Comparison of ENCODE assay signal across 9 cellular contexts in genomic region chr12:124422142-124422569, GRCh38.
DNase-seq lines count a peak whose midpoint lies in the region; ATAC-seq and TF ChIP-seq lines count a peak whose summit lies in the region.
"Had no signal": no experiment of that assay in that cellular context is flagged by ENCODE, and none has a peak within 500 bp of the region (broad histone marks: within the 10 kb centered on the region; RNA-seq: fewer than 3 reads in every experiment).

No MANE protein-coding gene starts in this region.

- TF ChIP-seq CTCF in HEK293 (tag by site-specific recombination; IDR thresholded peaks at IDR 0.05): no peak

- no peaks in the 10 kb centered on the region for H3K4me1 Mint-ChIP-seq in activated CD4-positive, alpha-beta memory T cell treated with anti-CD3 and anti-CD28 coated beads, Interleukin-2, amount 10 ng/mL, durations not matched to agents 7 days and 5 days

- POLR2A ChIA-PET in HEK293 (lab: Yijun Ruan, JAX): interaction anchor here (0.6 to 1.0 kb wide), 3 partner anchors 16 to 1039 kb away, joined by 3 to 6 read pairs (median 3); partner anchors contain the start of gene KMT5A
- POLR2A ChIA-PET in activated CD4-positive, alpha-beta memory T cell treated with anti-CD3 and anti-CD28 coated beads, Interleukin-2, amount 10 ng/mL, durations not matched to agents 7 days and 5 days (lab: Charles Lee): no interaction called here

- peaks cover 0 to 60% of the 10 kb centered on the region in 2 experiments; a peak in 2 of 3 replicates for H3K36me3 ChIP-seq in HEK293 (ENCODE audit: control insufficient read depth in 2 of 2, insufficient read depth in 1 of 2, low read length in 2 of 2)
- H3K36me3 ChIP-seq in SJSA1: peaks cover 90% of the 10 kb centered on the region
- peaks cover 0 to 67% (median 56%) of the 10 kb centered on the region in 5 donors for H3K36me3 ChIP-seq in subcutaneous abdominal adipose tissue (ENCODE audit: control insufficient read depth in 5 of 5, insufficient read depth in 5 of 5, low read length in 5 of 5)

- H3K4me1 ChIP-seq in HEK293 (ENCODE audit: control insufficient read depth, insufficient read depth, low read length) (peaks cover 15% of the 10 kb centered on the region), SJSA1 (replicated peaks) (peaks cover 37% of the 10 kb centered on the region), right cardiac atrium (ENCODE audit: control insufficient read depth, insufficient read depth, low read length) (peaks cover 14% of the 10 kb centered on the region), subcutaneous abdominal adipose tissue (ENCODE audit: control insufficient read depth in 5 of 5, insufficient read depth in 5 of 5, low read length in 5 of 5) (peaks cover 8 to 46% (median 33%) of the 10 kb centered on the region in 5 donors)

- WGBS in right cardiac atrium: 41% methylated on average over 16 of the region's 16 CpGs

- H3K27me3 ChIP-seq in SJSA1 (replicated peaks) (no peaks in the 10 kb centered on the region), right cardiac atrium (ENCODE audit: control insufficient read depth, insufficient read depth) (no peaks in the 10 kb centered on the region), subcutaneous abdominal adipose tissue (ENCODE audit: control insufficient read depth in 5 of 5, insufficient read depth in 4 of 5, low read length in 5 of 5) (no peaks in the 10 kb centered on the region)

- H3K9ac ChIP-seq in subcutaneous abdominal adipose tissue (ENCODE audit: low read length in 5 of 5): peak overlapping the region in 1 of 5 donors; percentile 48

- H3K36me3 Mint-ChIP-seq in activated CD4-positive, alpha-beta memory T cell treated with anti-CD3 and anti-CD28 coated beads, Interleukin-2, amount 10 ng/mL, durations not matched to agents 7 days and 5 days (ENCODE audit: low read depth): peaks cover 36% of the 10 kb centered on the region

- intact Hi-C loops in right cardiac atrium (cut with DNase I): loop anchor here in 1 of 4 donors (5.0 kb wide), 1 partner anchor 35 kb away; no protein-coding TSS in a partner anchor

- H3K4me3 Mint-ChIP-seq in activated CD4-positive, alpha-beta memory T cell treated with anti-CD3 and anti-CD28 coated beads, Interleukin-2, amount 10 ng/mL, durations not matched to agents 7 days and 5 days: no peak overlapping the region

- DNase-seq in SJSA1 (ENCODE audit: low read depth in 1 of 2, low spot score in 2 of 2): no peak
- DNase-seq in right cardiac atrium: peak in 2 of 3 donors; percentile 75 to 76
- no peak for DNase-seq in mesenteric fat pad (ENCODE audit: low spot score)
- no peak for DNase-seq in activated CD4-positive, alpha-beta memory T cell treated with anti-CD3 and anti-CD28 coated beads, Interleukin-2, amount 10 ng/mL, durations not matched to agents 7 days and 5 days
- DNase-seq: NCI-H1105 had no signal

- H3K27me3 Mint-ChIP-seq in activated CD4-positive, alpha-beta memory T cell treated with anti-CD3 and anti-CD28 coated beads, Interleukin-2, amount 10 ng/mL, durations not matched to agents 7 days and 5 days: no peaks in the 10 kb centered on the region

- H3K27ac ChIP-seq in HEK293 (ENCODE audit: extremely low read depth, low read depth, low read length) (peak overlapping the region; percentile 94; the same call in 1 of the 2 replicates), SJSA1 (peak overlapping the region; percentile 79), right cardiac atrium (ENCODE audit: low read length) (peak overlapping the region; percentile 72), subcutaneous abdominal adipose tissue (ENCODE audit: low read depth, low read length) (peak overlapping the region; percentile 88)

- CTCF ChIA-PET in HEK293 (lab: Yijun Ruan, JAX): interaction anchor here (0.6 to 0.7 kb wide), 2 partner anchors 70 to 371 kb away, joined by 3 read pairs; no protein-coding TSS in a partner anchor
- CTCF ChIA-PET in activated CD4-positive, alpha-beta memory T cell treated with anti-CD3 and anti-CD28 coated beads, Interleukin-2, amount 10 ng/mL, durations not matched to agents 7 days and 5 days (lab: Charles Lee): no interaction called here

- ATAC-seq in right cardiac atrium: peak; percentile 2 to 5
- ATAC-seq in HG02798 (IDR thresholded peaks at IDR 0.05; ENCODE audit: poor library complexity, unreplicated experiment): no peak
- ATAC-seq in HG03457 (IDR thresholded peaks at IDR 0.05; ENCODE audit: unreplicated experiment): no peak

- H3K27ac Mint-ChIP-seq in activated CD4-positive, alpha-beta memory T cell treated with anti-CD3 and anti-CD28 coated beads, Interleukin-2, amount 10 ng/mL, durations not matched to agents 7 days and 5 days: no peak overlapping the region

- H3K9me3 ChIP-seq in HEK293 (ENCODE audit: control insufficient read depth, insufficient read depth, low read depth, low read length) (no peaks in the 10 kb centered on the region), SJSA1 (replicated peaks) (no peaks in the 10 kb centered on the region), right cardiac atrium (ENCODE audit: control insufficient read depth, low read length) (no peaks in the 10 kb centered on the region), subcutaneous abdominal adipose tissue (ENCODE audit: control insufficient read depth in 5 of 5, low read length in 5 of 5) (no peaks in the 10 kb centered on the region)

- no peaks in the 10 kb centered on the region for H3K9me3 Mint-ChIP-seq in activated CD4-positive, alpha-beta memory T cell treated with anti-CD3 and anti-CD28 coated beads, Interleukin-2, amount 10 ng/mL, durations not matched to agents 7 days and 5 days

- H3K4me3 ChIP-seq in HEK293 (ENCODE audit: low read depth, low read length): peak overlapping the region; percentile 30
- peak overlapping the region; percentile 24 for H3K4me3 ChIP-seq in SJSA1
- no peak overlapping the region for H3K4me3 ChIP-seq in right cardiac atrium (ENCODE audit: low read length)
- peak overlapping the region in 3 of 5 donors; percentile 17 to 51 (median 26) for H3K4me3 ChIP-seq in subcutaneous abdominal adipose tissue (ENCODE audit: low read depth in 1 of 5, low read length in 5 of 5)

TF ChIP-seq in HEK293, 187 proteins besides CTCF, POLR2A, EP300 and RAD21:
- TF ChIP-seq ZNF114 (tag by site-specific recombination; IDR thresholded peaks at IDR 0.05): no peak
- TF ChIP-seq ZFHX2 (tag by site-specific recombination; conservative IDR thresholded peaks at IDR 0.05): peak; percentile 56; the same call in 1 of the 2 replicates
- TF ChIP-seq, protein P1, sequence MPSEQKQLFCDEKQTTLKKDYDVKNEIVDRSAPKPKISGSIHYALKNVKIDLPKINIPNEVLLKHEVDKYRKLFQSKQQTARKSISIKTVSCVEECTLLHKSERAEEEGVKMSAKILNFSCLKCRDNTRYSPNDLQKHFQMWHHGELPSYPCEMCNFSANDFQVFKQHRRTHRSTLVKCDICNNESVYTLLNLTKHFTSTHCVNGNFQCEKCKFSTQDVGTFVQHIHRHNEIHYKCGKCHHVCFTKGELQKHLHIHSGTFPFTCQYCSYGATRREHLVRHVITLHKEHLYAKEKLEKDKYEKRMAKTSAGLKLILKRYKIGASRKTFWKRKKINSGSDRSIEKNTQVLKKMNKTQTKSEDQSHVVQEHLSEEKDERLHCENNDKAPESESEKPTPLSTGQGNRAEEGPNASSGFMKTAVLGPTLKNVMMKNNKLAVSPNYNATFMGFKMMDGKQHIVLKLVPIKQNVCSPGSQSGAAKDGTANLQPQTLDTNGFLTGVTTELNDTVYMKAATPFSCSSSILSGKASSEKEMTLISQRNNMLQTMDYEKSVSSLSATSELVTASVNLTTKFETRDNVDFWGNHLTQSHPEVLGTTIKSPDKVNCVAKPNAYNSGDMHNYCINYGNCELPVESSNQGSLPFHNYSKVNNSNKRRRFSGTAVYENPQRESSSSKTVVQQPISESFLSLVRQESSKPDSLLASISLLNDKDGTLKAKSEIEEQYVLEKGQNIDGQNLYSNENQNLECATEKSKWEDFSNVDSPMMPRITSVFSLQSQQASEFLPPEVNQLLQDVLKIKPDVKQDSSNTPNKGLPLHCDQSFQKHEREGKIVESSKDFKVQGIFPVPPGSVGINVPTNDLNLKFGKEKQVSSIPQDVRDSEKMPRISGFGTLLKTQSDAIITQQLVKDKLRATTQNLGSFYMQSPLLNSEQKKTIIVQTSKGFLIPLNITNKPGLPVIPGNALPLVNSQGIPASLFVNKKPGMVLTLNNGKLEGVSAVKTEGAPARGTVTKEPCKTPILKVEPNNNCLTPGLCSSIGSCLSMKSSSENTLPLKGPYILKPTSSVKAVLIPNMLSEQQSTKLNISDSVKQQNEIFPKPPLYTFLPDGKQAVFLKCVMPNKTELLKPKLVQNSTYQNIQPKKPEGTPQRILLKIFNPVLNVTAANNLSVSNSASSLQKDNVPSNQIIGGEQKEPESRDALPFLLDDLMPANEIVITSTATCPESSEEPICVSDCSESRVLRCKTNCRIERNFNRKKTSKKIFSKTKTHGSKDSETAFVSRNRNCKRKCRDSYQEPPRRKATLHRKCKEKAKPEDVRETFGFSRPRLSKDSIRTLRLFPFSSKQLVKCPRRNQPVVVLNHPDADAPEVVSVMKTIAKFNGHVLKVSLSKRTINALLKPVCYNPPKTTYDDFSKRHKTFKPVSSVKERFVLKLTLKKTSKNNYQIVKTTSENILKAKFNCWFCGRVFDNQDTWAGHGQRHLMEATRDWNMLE (tag by site-specific recombination; conservative IDR thresholded peaks at IDR 0.05; ENCODE audit: low read depth): no peak
- TF ChIP-seq SP3 (tag by site-specific recombination; IDR thresholded peaks at IDR 0.05): no peak
- peak; percentile 63 for TF ChIP-seq EGR2 (tag by site-specific recombination; IDR thresholded peaks at IDR 0.05; ENCODE audit: low read depth)

Comparison
In these comparisons a context has a peak if more than half of its experiments do, and no peak if none do; other contexts are left out.
1. DNase-seq: peak in right cardiac atrium (2 of 3); none in SJSA1 (0 of 2), mesenteric fat pad (single experiment) and activated CD4-positive, alpha-beta memory T cell treated with anti-CD3 and anti-CD28 coated beads, Interleukin-2, amount 10 ng/mL, durations not matched to agents 7 days and 5 days (single experiment).
2. ATAC-seq: peak in right cardiac atrium (2 of 2); none in HG02798 (single experiment) and HG03457 (single experiment).
3. Peak in every context shown above with its lines, with median percentiles within 50 percentile points of each other: H3K27ac ChIP-seq.